1 cellular context compared by ENCODE assay signal in the genomic region with DNA sequence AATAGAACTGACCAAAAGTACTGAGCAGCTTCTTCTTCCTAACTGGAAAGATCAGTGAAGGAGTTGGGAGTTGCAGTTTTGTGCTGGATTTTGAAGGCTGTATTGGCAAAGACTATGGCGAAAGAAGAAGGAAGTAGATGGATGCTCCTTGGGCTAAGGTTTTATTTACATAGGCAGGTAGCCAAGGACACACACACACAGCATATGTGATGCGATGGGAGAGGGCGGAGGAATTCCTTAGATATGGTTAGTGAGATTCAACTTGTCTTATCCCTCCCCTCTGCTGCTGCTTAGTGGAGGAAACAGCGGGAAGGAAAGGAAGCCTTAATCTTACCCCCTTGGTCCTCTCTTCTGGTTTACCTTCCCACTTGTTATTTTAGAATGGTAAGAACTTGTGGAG.
TF ChIP-seq lines count a peak whose summit lies in the region.

No MANE protein-coding gene starts in this region.

TF ChIP-seq in GM23338, 12 proteins besides CTCF, POLR2A, EP300 and RAD21:
- TF ChIP-seq, protein P1, sequence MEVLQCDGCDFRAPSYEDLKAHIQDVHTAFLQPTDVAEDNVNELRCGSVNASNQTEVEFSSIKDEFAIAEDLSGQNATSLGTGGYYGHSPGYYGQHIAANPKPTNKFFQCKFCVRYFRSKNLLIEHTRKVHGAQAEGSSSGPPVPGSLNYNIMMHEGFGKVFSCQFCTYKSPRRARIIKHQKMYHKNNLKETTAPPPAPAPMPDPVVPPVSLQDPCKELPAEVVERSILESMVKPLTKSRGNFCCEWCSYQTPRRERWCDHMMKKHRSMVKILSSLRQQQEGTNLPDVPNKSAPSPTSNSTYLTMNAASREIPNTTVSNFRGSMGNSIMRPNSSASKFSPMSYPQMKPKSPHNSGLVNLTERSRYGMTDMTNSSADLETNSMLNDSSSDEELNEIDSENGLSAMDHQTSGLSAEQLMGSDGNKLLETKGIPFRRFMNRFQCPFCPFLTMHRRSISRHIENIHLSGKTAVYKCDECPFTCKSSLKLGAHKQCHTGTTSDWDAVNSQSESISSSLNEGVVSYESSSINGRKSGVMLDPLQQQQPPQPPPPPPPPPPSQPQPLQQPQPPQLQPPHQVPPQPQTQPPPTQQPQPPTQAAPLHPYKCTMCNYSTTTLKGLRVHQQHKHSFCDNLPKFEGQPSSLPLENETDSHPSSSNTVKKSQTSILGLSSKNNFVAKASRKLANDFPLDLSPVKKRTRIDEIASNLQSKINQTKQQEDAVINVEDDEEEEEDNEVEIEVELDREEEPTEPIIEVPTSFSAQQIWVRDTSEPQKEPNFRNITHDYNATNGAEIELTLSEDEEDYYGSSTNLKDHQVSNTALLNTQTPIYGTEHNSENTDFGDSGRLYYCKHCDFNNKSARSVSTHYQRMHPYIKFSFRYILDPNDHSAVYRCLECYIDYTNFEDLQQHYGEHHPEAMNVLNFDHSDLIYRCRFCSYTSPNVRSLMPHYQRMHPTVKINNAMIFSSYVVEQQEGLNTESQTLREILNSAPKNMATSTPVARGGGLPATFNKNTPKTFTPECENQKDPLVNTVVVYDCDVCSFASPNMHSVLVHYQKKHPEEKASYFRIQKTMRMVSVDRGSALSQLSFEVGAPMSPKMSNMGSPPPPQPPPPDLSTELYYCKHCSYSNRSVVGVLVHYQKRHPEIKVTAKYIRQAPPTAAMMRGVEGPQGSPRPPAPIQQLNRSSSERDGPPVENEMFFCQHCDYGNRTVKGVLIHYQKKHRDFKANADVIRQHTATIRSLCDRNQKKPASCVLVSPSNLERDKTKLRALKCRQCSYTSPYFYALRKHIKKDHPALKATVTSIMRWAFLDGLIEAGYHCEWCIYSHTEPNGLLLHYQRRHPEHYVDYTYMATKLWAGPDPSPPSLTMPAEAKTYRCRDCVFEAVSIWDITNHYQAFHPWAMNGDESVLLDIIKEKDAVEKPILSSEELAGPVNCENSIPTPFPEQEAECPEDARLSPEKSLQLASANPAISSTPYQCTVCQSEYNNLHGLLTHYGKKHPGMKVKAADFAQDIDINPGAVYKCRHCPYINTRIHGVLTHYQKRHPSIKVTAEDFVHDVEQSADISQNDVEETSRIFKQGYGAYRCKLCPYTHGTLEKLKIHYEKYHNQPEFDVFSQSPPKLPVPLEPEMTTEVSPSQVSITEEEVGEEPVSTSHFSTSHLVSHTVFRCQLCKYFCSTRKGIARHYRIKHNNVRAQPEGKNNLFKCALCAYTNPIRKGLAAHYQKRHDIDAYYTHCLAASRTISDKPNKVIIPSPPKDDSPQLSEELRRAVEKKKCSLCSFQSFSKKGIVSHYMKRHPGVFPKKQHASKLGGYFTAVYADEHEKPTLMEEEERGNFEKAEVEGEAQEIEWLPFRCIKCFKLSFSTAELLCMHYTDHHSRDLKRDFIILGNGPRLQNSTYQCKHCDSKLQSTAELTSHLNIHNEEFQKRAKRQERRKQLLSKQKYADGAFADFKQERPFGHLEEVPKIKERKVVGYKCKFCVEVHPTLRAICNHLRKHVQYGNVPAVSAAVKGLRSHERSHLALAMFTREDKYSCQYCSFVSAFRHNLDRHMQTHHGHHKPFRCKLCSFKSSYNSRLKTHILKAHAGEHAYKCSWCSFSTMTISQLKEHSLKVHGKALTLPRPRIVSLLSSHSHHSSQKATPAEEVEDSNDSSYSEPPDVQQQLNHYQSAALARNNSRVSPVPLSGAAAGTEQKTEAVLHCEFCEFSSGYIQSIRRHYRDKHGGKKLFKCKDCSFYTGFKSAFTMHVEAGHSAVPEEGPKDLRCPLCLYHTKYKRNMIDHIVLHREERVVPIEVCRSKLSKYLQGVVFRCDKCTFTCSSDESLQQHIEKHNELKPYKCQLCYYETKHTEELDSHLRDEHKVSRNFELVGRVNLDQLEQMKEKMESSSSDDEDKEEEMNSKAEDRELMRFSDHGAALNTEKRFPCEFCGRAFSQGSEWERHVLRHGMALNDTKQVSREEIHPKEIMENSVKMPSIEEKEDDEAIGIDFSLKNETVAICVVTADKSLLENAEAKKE (CRISPR knock-in tag; IDR thresholded peaks at IDR 0.05): no peak
- no peak for TF ChIP-seq POLR2AphosphoS5 (IDR thresholded peaks at IDR 0.05; ENCODE audit: low read depth)
- TF ChIP-seq CREB1 (CRISPR knock-in tag; IDR thresholded peaks at IDR 0.05; ENCODE audit: low read depth): no peak
- TF ChIP-seq ZNF331 (CRISPR knock-in tag; IDR thresholded peaks at IDR 0.05; ENCODE audit: low read depth): no peak
- TF ChIP-seq, protein P2, sequence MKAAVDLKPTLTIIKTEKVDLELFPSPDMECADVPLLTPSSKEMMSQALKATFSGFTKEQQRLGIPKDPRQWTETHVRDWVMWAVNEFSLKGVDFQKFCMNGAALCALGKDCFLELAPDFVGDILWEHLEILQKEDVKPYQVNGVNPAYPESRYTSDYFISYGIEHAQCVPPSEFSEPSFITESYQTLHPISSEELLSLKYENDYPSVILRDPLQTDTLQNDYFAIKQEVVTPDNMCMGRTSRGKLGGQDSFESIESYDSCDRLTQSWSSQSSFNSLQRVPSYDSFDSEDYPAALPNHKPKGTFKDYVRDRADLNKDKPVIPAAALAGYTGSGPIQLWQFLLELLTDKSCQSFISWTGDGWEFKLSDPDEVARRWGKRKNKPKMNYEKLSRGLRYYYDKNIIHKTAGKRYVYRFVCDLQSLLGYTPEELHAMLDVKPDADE (IDR thresholded peaks at IDR 0.05): no peak
- no peak for TF ChIP-seq JUNB (IDR thresholded peaks at IDR 0.05; ENCODE audit: unreplicated experiment)
- no peak for TF ChIP-seq EZH2phosphoT487 (IDR thresholded peaks at IDR 0.05; ENCODE audit: unreplicated experiment)
